9 cellular contexts compared by ENCODE assay signal in genomic region chr17:68057531-68057952, GRCh38. TPM values are rescaled to one million over a fixed set of nuclear protein-coding genes. Genes with fewer than 3 reads are reported as not detected.
DNase-seq lines count a peak whose midpoint lies in the region; ATAC-seq and TF ChIP-seq lines count a peak whose summit lies in the region.
"Had no signal": no experiment of that assay in that cellular context is flagged by ENCODE, and none has a peak within 500 bp of the region (broad histone marks: within the 10 kb centered on the region; RNA-seq: fewer than 3 reads in every experiment).

No MANE protein-coding gene starts in this region.

- H2BK15ac ChIP-seq in neuronal stem cell (ENCODE audit: low read length) = no peak overlapping the region

- H3K9ac ChIP-seq in neuronal stem cell (ENCODE audit: low read depth, low read length, poor library complexity) = no peak overlapping the region

- no peak overlapping the region for H4K91ac ChIP-seq in neuronal stem cell (ENCODE audit: low read depth, low read length, poor library complexity)

- no peak overlapping the region for H2AFZ ChIP-seq in neuronal stem cell (ENCODE audit: low read length)

- no CpG with 5 or more reads among the region's 4 CpGs for WGBS in neuronal stem cell (ENCODE audit: extremely low coverage in 2 of 2, insufficient read length in 2 of 2, insufficient replicate concordance in 1 of 2), 2 donors

- H4K8ac ChIP-seq in neuronal stem cell (ENCODE audit: low read depth, low read length) = no peak overlapping the region

- no peaks in the 10 kb centered on the region for H3K79me1 ChIP-seq in neuronal stem cell (ENCODE audit: low read depth, low read length)

- H2BK5ac ChIP-seq in neuronal stem cell (ENCODE audit: low read length) = no peak overlapping the region

- H3K36me3 ChIP-seq in CD8-positive, alpha-beta memory T cell (ENCODE audit: insufficient read depth, low read length) = no peaks in the 10 kb centered on the region
- H3K36me3 ChIP-seq in neuronal stem cell (replicated peaks in 1 of 2; ENCODE audit: control insufficient read depth in 2 of 2, insufficient read depth in 2 of 2, low read length in 2 of 2) = no peaks in the 10 kb centered on the region

- H3K27ac ChIP-seq in CD8-positive, alpha-beta memory T cell (ENCODE audit: low read depth, low read length) = no peak overlapping the region
- H3K27ac ChIP-seq in neuronal stem cell (replicated peaks; ENCODE audit: low read length) = no peak overlapping the region

- H3K23ac ChIP-seq in neuronal stem cell (ENCODE audit: low read depth, low read length, poor library complexity) = no peak overlapping the region

- H3K9me3 ChIP-seq in CD8-positive, alpha-beta memory T cell (ENCODE audit: low read length) = no peaks in the 10 kb centered on the region
- H3K9me3 ChIP-seq in neuronal stem cell (replicated peaks in 1 of 2; ENCODE audit: control insufficient read depth in 2 of 2, insufficient read depth in 1 of 2, low read depth in 1 of 2, low read length in 2 of 2) = no peaks in the 10 kb centered on the region

- H3K4me1 Mint-ChIP-seq in CD8-positive, alpha-beta memory T cell = peaks cover 7 to 30% (median 12%) of the 10 kb centered on the region in 3 donors

- no peaks in the 10 kb centered on the region for H3K9me3 Mint-ChIP-seq in CD8-positive, alpha-beta memory T cell

- H3K4me3 Mint-ChIP-seq in CD8-positive, alpha-beta memory T cell = no peak overlapping the region

- no peaks in the 10 kb centered on the region for H3K27me3 Mint-ChIP-seq in CD8-positive, alpha-beta memory T cell

- DNase-seq in CD8-positive, alpha-beta memory T cell = peak; percentile 3 to 58 (median 38)
- peak; percentile 17 to 19 for DNase-seq in activated CD4-positive, alpha-beta T cell treated with anti-CD3 and anti-CD28 coated beads, Interleukin-2, amount 50 U/mL, for 24 hours (ENCODE audit: low read depth in 1 of 2, low spot score in 1 of 2)
- DNase-seq in fibroblast of gingiva (ENCODE audit: low read depth) = peak; percentile 71
- DNase-seq in stimulated activated CD8-positive, alpha-beta memory T cell treated with anti-CD3 and anti-CD28 coated beads, Interleukin-15, amount 100 ng/mL, for 1 hour (ENCODE audit: low read depth) = peak; percentile 16
- DNase-seq in NCI-H345 (lab: John Stamatoyannopoulos, UW) = no peak
- DNase-seq in neuronal stem cell (ENCODE audit: low spot score) = no peak
- DNase-seq: left cardiac atrium had no signal

- H3K27ac Mint-ChIP-seq in CD8-positive, alpha-beta memory T cell = peak overlapping the region in 2 of 8 donors; percentile 6 to 26

- no peak overlapping the region for H3K4me3 ChIP-seq in CD8-positive, alpha-beta memory T cell (ENCODE audit: low read length)
- H3K4me3 ChIP-seq in neuronal stem cell (ENCODE audit: low read length in 2 of 2) = no peak overlapping the region

- H3K14ac ChIP-seq in neuronal stem cell (ENCODE audit: low read length) = no peak overlapping the region

- H3K4me1 ChIP-seq in CD8-positive, alpha-beta memory T cell (ENCODE audit: insufficient read depth, low read length) = no peaks in the 10 kb centered on the region
- no peaks in the 10 kb centered on the region for H3K4me1 ChIP-seq in neuronal stem cell (ENCODE audit: control insufficient read depth in 2 of 2, insufficient read depth in 1 of 2, low read depth in 1 of 2, low read length in 2 of 2)

- peak; percentile 58 for TF ChIP-seq RAD21 in Ishikawa (IDR thresholded peaks at IDR 0.05; ENCODE audit: low read depth)

- no peaks in the 10 kb centered on the region for H3K36me3 Mint-ChIP-seq in CD8-positive, alpha-beta memory T cell

- no peak overlapping the region for H2BK12ac ChIP-seq in neuronal stem cell (ENCODE audit: low read length)

- H3K27me3 ChIP-seq in CD8-positive, alpha-beta memory T cell (ENCODE audit: insufficient read depth, low read length, poor library complexity, severe bottlenecking) = no peaks in the 10 kb centered on the region
- H3K27me3 ChIP-seq in neuronal stem cell (ENCODE audit: control insufficient read depth in 3 of 3, insufficient read depth in 3 of 3, low read depth in 1 of 3, low read length in 3 of 3) = no peaks in the 10 kb centered on the region

- CTCF ChIA-PET in CD8-positive, alpha-beta memory T cell (lab: Charles Lee) = interaction anchor here (0.7 to 1.7 kb wide), 7 partner anchors 124 to 409 kb away, joined by 4 to 6 read pairs (median 4); partner anchors contain the start of gene WIPI1

- no peak overlapping the region for H2BK120ac ChIP-seq in neuronal stem cell (ENCODE audit: low read depth, low read length)

- no peak overlapping the region for H3K4ac ChIP-seq in neuronal stem cell (ENCODE audit: low read length)

- POLR2A ChIA-PET in CD8-positive, alpha-beta memory T cell (lab: Charles Lee) = interaction anchor here (0.7 kb wide), 1 partner anchor 124 kb away, joined by 3 read pairs; no protein-coding TSS in a partner anchor

- H2AK5ac ChIP-seq in neuronal stem cell (ENCODE audit: low read depth, low read length) = no peak overlapping the region

- H3K4me2 ChIP-seq in neuronal stem cell (ENCODE audit: insufficient read depth, low read length, poor library complexity, severe bottlenecking) = no peak overlapping the region

- TF ChIP-seq EP300 in Ishikawa (IDR thresholded peaks at IDR 0.05; ENCODE audit: borderline replicate concordance) = no peak

- no peak overlapping the region for H3K18ac ChIP-seq in neuronal stem cell (ENCODE audit: low read length)

- ATAC-seq in HG02798 (IDR thresholded peaks at IDR 0.05; ENCODE audit: poor library complexity, unreplicated experiment) = no peak

TF ChIP-seq in Ishikawa, 13 proteins besides CTCF, POLR2A, EP300 and RAD21:
- TF ChIP-seq YY1 (IDR thresholded peaks at IDR 0.05; ENCODE audit: low read depth) = no peak
- TF ChIP-seq TEAD4 (IDR thresholded peaks at IDR 0.05) = no peak
- no peak for TF ChIP-seq TCF12 (IDR thresholded peaks at IDR 0.05; ENCODE audit: low read depth)
- TF ChIP-seq FOXM1 (IDR thresholded peaks at IDR 0.05; ENCODE audit: borderline replicate concordance, low read depth) = no peak
- no peak for TF ChIP-seq EGR1 (IDR thresholded peaks at IDR 0.05)
- TF ChIP-seq NFIC (IDR thresholded peaks at IDR 0.05) = no peak
- TF ChIP-seq CREB1 (IDR thresholded peaks at IDR 0.05; ENCODE audit: low read depth) = no peak
- TF ChIP-seq TAF1 (IDR thresholded peaks at IDR 0.05; ENCODE audit: low read depth) = no peak
- no peak for TF ChIP-seq ZBTB7A (IDR thresholded peaks at IDR 0.05; ENCODE audit: low read depth)
- no peak for TF ChIP-seq CEBPB (IDR thresholded peaks at IDR 0.05)
- TF ChIP-seq REST (IDR thresholded peaks at IDR 0.05; ENCODE audit: low read depth) = no peak
- no peak for TF ChIP-seq USF1 (IDR thresholded peaks at IDR 0.05)
- TF ChIP-seq MAX (IDR thresholded peaks at IDR 0.05) = no peak

RNA-seq across cellular contexts. Expression of gene KPNA2, which starts 22.0 kb away (rescaled TPM):
- 100 to 1,000 TPM; 213 to 223 TPM for total RNA-seq in CD8-positive, alpha-beta memory T cell
- polyA plus RNA-seq in CD8-positive, alpha-beta memory T cell = 24.3 TPM
- polyA plus RNA-seq in neuronal stem cell (2013, experiment 1 of 2) = 370 TPM
- polyA plus RNA-seq in neuronal stem cell (2013, experiment 2 of 2) = 366 TPM

Comparison
In these comparisons a context has a peak if more than half of its experiments do, and no peak if none do; other contexts are left out.
1. DNase-seq: peak in CD8-positive, alpha-beta memory T cell (5 of 5), activated CD4-positive, alpha-beta T cell treated with anti-CD3 and anti-CD28 coated beads, Interleukin-2, amount 50 U/mL, for 24 hours (2 of 2), fibroblast of gingiva (single experiment) and stimulated activated CD8-positive, alpha-beta memory T cell treated with anti-CD3 and anti-CD28 coated beads, Interleukin-15, amount 100 ng/mL, for 1 hour (single experiment); none in NCI-H345 (single experiment) and neuronal stem cell (single experiment).